Comparison of ENCODE assay signal across 8 cellular contexts in genomic region chr6:13573669-13574110, GRCh38. TPM values are rescaled to one million over a fixed set of nuclear protein-coding genes. Genes with fewer than 3 reads are reported as not detected.
DNase-seq lines count a peak whose midpoint lies in the region; ATAC-seq and TF ChIP-seq lines count a peak whose summit lies in the region.

No MANE protein-coding gene starts in this region.

- H3K4me1 Mint-ChIP-seq in stimulated activated memory B cell treated with anti-CD40 and anti-IgM and Interleukin-4, amounts not matched to agents 10 μg/mL and 1 μg/mL and 100 μg/mL, for 72 hours: peaks cover 29% of the 10 kb centered on the region

- intact Hi-C loops in right lobe of liver (cut with DNase I): loop anchor here in 1 of 2 donors (10.0 kb wide), 1 partner anchor 89 kb away; the partner anchor contains the start of gene GFOD1

- H3K79me2 ChIP-seq in ACC112 (ENCODE audit: control insufficient read depth, insufficient read depth, low read length, unreplicated experiment): peaks cover 9% of the 10 kb centered on the region

- H3K9me3 Mint-ChIP-seq in stimulated activated memory B cell treated with anti-CD40 and anti-IgM and Interleukin-4, amounts not matched to agents 10 μg/mL and 1 μg/mL and 100 μg/mL, for 72 hours: no peaks in the 10 kb centered on the region

- no peaks in the 10 kb centered on the region for H3K27me3 Mint-ChIP-seq in stimulated activated memory B cell treated with anti-CD40 and anti-IgM and Interleukin-4, amounts not matched to agents 10 μg/mL and 1 μg/mL and 100 μg/mL, for 72 hours

- peak in 2 of 4 donors; percentile 7 to 15 for ATAC-seq in right lobe of liver
- no peak for ATAC-seq in stimulated activated memory B cell treated with anti-CD40 and anti-IgM and Interleukin-4, amounts not matched to agents 10 μg/mL and 1 μg/mL and 100 μg/mL, for 72 hours
- no peak for ATAC-seq in HG02852 (IDR thresholded peaks at IDR 0.05; ENCODE audit: unreplicated experiment)

- H2AFZ ChIP-seq in ACC112 (ENCODE audit: low read length, unreplicated experiment): peak overlapping the region; percentile 34

- in situ Hi-C loops in SK-MEL-5 (cut with HindIII; ENCODE audit: low pct_unique_long_range_greater_than_20kb, low sequenced_read_pairs): no loop called here

- H3K4me1 ChIP-seq in ACC112 (ENCODE audit: control insufficient read depth, insufficient read depth, low read length, unreplicated experiment) (peaks cover 10% of the 10 kb centered on the region), right lobe of liver (peaks cover 0 to 50% (median 8%) of the 10 kb centered on the region in 4 donors)

- peak overlapping the region; percentile 96 for H3K27ac Mint-ChIP-seq in stimulated activated memory B cell treated with anti-CD40 and anti-IgM and Interleukin-4, amounts not matched to agents 10 μg/mL and 1 μg/mL and 100 μg/mL, for 72 hours

- H3K4me3 Mint-ChIP-seq in stimulated activated memory B cell treated with anti-CD40 and anti-IgM and Interleukin-4, amounts not matched to agents 10 μg/mL and 1 μg/mL and 100 μg/mL, for 72 hours: peak overlapping the region; percentile 97

- H3K4me3 ChIP-seq in ACC112 (ENCODE audit: low read depth, low read length) (peak overlapping the region; percentile 88), GM12864 (ENCODE audit: low read depth, low read length) (peak overlapping the region; percentile 80), coronary artery (peak overlapping the region; percentile 79), right lobe of liver (peak overlapping the region; percentile 77 to 89 (median 89))

- H3K27me3 ChIP-seq in ACC112 (ENCODE audit: insufficient read depth, low read length) (no peaks in the 10 kb centered on the region; the same call in 1 of the 2 replicates), right lobe of liver (no peaks in the 10 kb centered on the region)

- H3K36me3 Mint-ChIP-seq in stimulated activated memory B cell treated with anti-CD40 and anti-IgM and Interleukin-4, amounts not matched to agents 10 μg/mL and 1 μg/mL and 100 μg/mL, for 72 hours: no peaks in the 10 kb centered on the region

- 6% methylated on average over 14 of the region's 14 CpGs for WGBS in right lobe of liver (ENCODE audit: insufficient coverage, low coverage, low lambda C conversion rate, missing lambda C conversion rate)

- no peaks in the 10 kb centered on the region for H3K9me3 ChIP-seq in right lobe of liver

- no peaks in the 10 kb centered on the region for H3K36me3 ChIP-seq in ACC112 (ENCODE audit: insufficient read depth, low read length)
- no peaks in the 10 kb centered on the region for H3K36me3 ChIP-seq in right lobe of liver

- peak overlapping the region; percentile 39; the same call in 1 of the 2 replicates for H3K27ac ChIP-seq in ACC112 (ENCODE audit: low read depth, low read length)
- peak overlapping the region; percentile 96 to 99 for H3K27ac ChIP-seq in coronary artery
- peak overlapping the region; percentile 95 to 98 (median 96) for H3K27ac ChIP-seq in right lobe of liver

- no peak for TF ChIP-seq POLR2A in right lobe of liver (IDR thresholded peaks at IDR 0.05)

- DNase-seq in GM12864 (ENCODE audit: low read depth) (no peak), SK-MEL-5 (ENCODE audit: low read depth, low spot score) (peak; percentile 47), coronary artery (ENCODE audit: low spot score) (no peak), right lobe of liver (peak; percentile 42 to 62 (median 54)), cortex of kidney (lab: John Stamatoyannopoulos, UW) (no peak)

- no peak for TF ChIP-seq CTCF in GM12864 (IDR thresholded peaks at IDR 0.05; ENCODE audit: low read depth, low read length, missing control alignments)
- TF ChIP-seq CTCF in coronary artery (IDR thresholded peaks at IDR 0.05): no peak
- no peak for TF ChIP-seq CTCF in right lobe of liver (IDR thresholded peaks at IDR 0.05)

RNA-seq across cellular contexts. Expression of gene SIRT5, which starts 0.7 kb away (rescaled TPM):
- 19.4 and 22.3 TPM in 2 replicates for total RNA-seq in SK-MEL-5 (2014; rRNA removed; shearing (Covaris generic))
- 11.1 and 15.3 TPM in 2 replicates for polyA plus RNA-seq in SK-MEL-5 (2015; cell fraction: cytosol; rRNA removed)
- 30.4 and 38.4 TPM in 2 replicates for polyA plus RNA-seq in SK-MEL-5 (2015; cell fraction: nucleus; rRNA removed)
- total RNA-seq in right lobe of liver: 10 to 100 TPM in 4 of 6 experiments, 1 to 10 TPM in 2; 9.3 to 28.3 (median 15.5) TPM

RNA-seq across cellular contexts. Expression of gene NOL7, which starts 41.4 kb away (rescaled TPM):
- total RNA-seq in SK-MEL-5 (2014; rRNA removed; shearing (Covaris generic)): 170 and 179 TPM in 2 replicates
- polyA plus RNA-seq in SK-MEL-5 (2015; cell fraction: cytosol; rRNA removed): 153 and 231 TPM in 2 replicates
- 37.2 and 47.4 TPM in 2 replicates for polyA plus RNA-seq in SK-MEL-5 (2015; cell fraction: nucleus; rRNA removed)
- 10 to 100 TPM; 12.9 to 68.2 (median 25.1) TPM for total RNA-seq in right lobe of liver

Comparison
In these comparisons a context has a peak if more than half of its experiments do, and no peak if none do; other contexts are left out.
1. H3K27ac ChIP-seq: peak in every context shown above with its lines; median percentile 98 in coronary artery; 96 in right lobe of liver; 39 in ACC112.
2. DNase-seq: peak in SK-MEL-5 (single experiment) and right lobe of liver (3 of 3); none in GM12864 (single experiment), coronary artery (single experiment) and cortex of kidney (single experiment).
3. Peak in every context shown above with its lines, with median percentiles within 50 percentile points of each other: H3K4me3 ChIP-seq.